Comparison of ENCODE assay signal across 10 cellular contexts in the genomic region with DNA sequence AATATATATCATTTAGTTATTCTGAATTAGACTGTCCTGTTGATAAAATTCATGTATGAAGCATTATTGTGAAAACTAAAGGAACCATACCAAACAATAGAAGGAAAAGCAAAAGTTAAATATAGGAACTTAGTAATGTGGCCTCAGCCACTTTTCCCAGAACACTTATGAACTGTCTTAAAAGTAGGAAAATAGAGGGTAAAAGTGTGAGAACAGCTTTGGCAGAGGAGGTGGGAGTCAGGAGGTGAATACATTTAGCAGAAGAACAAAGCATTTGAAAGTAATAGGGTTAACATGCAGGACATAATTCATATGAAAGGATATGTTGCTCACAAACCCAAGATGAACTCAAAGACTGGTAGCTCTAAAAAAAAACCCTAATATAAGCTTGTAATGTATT.
"Had no signal": no experiment of that assay in that cellular context is flagged by ENCODE, and none has a peak within 500 bp of the region (broad histone marks: within the 10 kb centered on the region; RNA-seq: fewer than 3 reads in every experiment).

No MANE protein-coding gene starts in this region.

- H2AFZ ChIP-seq: GM23248 had no signal

- H3K4me2 ChIP-seq: KMS-11 had no signal

- ATAC-seq: HCT116, HepG2 had no signal

- FAIRE-seq: HepG2 had no signal

- H3K9me3 ChIP-seq: HAP-1 had no signal

- H3K9ac ChIP-seq: GM23248, KMS-11 had no signal

- H3K4me3 ChIP-seq: GM23248, HAP-1 had no signal

- DNase-seq: GM23248, GOT3, H7, HFFc6, KBM-7 had no signal

- H3K27ac ChIP-seq: GM23248, HL-60, KMS-11 had no signal

- H3K4me1 ChIP-seq: HAP-1 had no signal

- H3K36me3 ChIP-seq: HAP-1 had no signal
